ENCODE assay signal across 18 cellular contexts in genomic region chr10:121616291-121616690, GRCh38. TPM values are rescaled to one million over a fixed set of nuclear protein-coding genes. Genes with fewer than 3 reads are reported as not detected.
"Had no signal": no experiment of that assay in that cellular context is flagged by ENCODE, and none has a peak within 500 bp of the region (broad histone marks: within the 10 kb centered on the region; RNA-seq: fewer than 3 reads in every experiment).

No MANE protein-coding gene starts in this region.

- H3K27me3 ChIP-seq: neutrophil, pancreas, right atrium auricular region, transverse colon, vagina had no signal

- H3K9me3 ChIP-seq: neutrophil, pancreas, transverse colon, vagina had no signal

- FAIRE-seq: frontal cortex, pancreas had no signal

- H3K36me3 Mint-ChIP-seq: naive thymus-derived CD8-positive, alpha-beta T cell; stimulated activated memory B cell treated with anti-CD40 and anti-IgM and Interleukin-4, amounts not matched to agents 10 μg/mL and 1 μg/mL and 100 μg/mL, for 72 hours had no signal

- H3K36me3 ChIP-seq: left ventricle myocardium inferior, lower lobe of right lung, neutrophil, pancreas, right atrium auricular region, spleen, transverse colon, vagina had no signal

- H3K27ac ChIP-seq: lower lobe of right lung, neutrophil, pancreas, right atrium auricular region, spleen, vagina had no signal

- H3K4me3 ChIP-seq: left ventricle myocardium inferior, lower lobe of right lung, pancreas, right atrium auricular region, spleen, transverse colon, vagina had no signal

- H3K9me3 Mint-ChIP-seq: central memory CD8-positive, alpha-beta T cell; stimulated activated memory B cell treated with anti-CD40 and anti-IgM and Interleukin-4, amounts not matched to agents 10 μg/mL and 1 μg/mL and 100 μg/mL, for 72 hours had no signal

- H3K4me1 Mint-ChIP-seq: central memory CD8-positive, alpha-beta T cell; naive thymus-derived CD8-positive, alpha-beta T cell; stimulated activated memory B cell treated with anti-CD40 and anti-IgM and Interleukin-4, amounts not matched to agents 10 μg/mL and 1 μg/mL and 100 μg/mL, for 72 hours had no signal

- ATAC-seq: left colon; naive thymus-derived CD8-positive, alpha-beta T cell; pancreas; stimulated activated memory B cell treated with anti-CD40 and anti-IgM and Interleukin-4, amounts not matched to agents 10 μg/mL and 1 μg/mL and 100 μg/mL, for 72 hours; stimulated activated naive CD8-positive, alpha-beta T cell treated with anti-CD3 and anti-CD28 coated beads, Interleukin-15, Interleukin-2, amounts not matched to agents 100 U/mL and 50 U/mL, for 24 hours had no signal

- H3K27ac Mint-ChIP-seq: naive thymus-derived CD8-positive, alpha-beta T cell; stimulated activated memory B cell treated with anti-CD40 and anti-IgM and Interleukin-4, amounts not matched to agents 10 μg/mL and 1 μg/mL and 100 μg/mL, for 72 hours had no signal

- H3K4me1 ChIP-seq: left ventricle myocardium inferior, lower lobe of right lung, pancreas, right atrium auricular region, spleen, transverse colon, vagina had no signal

- DNase-seq: cortex of kidney; effector CD4-positive, alpha-beta T cell; left colon; left ventricle myocardium inferior; lower lobe of right lung; naive thymus-derived CD8-positive, alpha-beta T cell; pancreas; stimulated activated CD4-positive, alpha-beta T cell treated with anti-CD3 and anti-CD28 coated beads, Interleukin-4, amount 100 ng/mL, for 4 hours; stimulated activated naive CD8-positive, alpha-beta T cell treated with anti-CD3 and anti-CD28 coated beads, Interleukin-15, Interleukin-2, amounts not matched to agents 100 U/mL and 50 U/mL, for 24 hours; transverse colon had no signal

- H3K4me3 Mint-ChIP-seq: central memory CD8-positive, alpha-beta T cell; naive thymus-derived CD8-positive, alpha-beta T cell; stimulated activated memory B cell treated with anti-CD40 and anti-IgM and Interleukin-4, amounts not matched to agents 10 μg/mL and 1 μg/mL and 100 μg/mL, for 72 hours had no signal

RNA-seq across cellular contexts. Expression of gene FGFR2, which starts 18.0 kb away (rescaled TPM):
- total RNA-seq: myocyte; naive thymus-derived CD8-positive, alpha-beta T cell had no signal
